3 cellular contexts compared by ENCODE assay signal in genomic region chrX:64389489-64389888, GRCh38.
"Had no signal": no experiment of that assay in that cellular context is flagged by ENCODE, and none has a peak within 500 bp of the region (broad histone marks: within the 10 kb centered on the region; RNA-seq: fewer than 3 reads in every experiment).

No MANE protein-coding gene starts in this region.

- DNase-seq: GDM1, GF-D8 had no signal

- H3K4me3 ChIP-seq: GM12878 had no signal

- ATAC-seq: GM12878 had no signal
